Comparison of ENCODE assay signal across 19 cellular contexts in the genomic region with DNA sequence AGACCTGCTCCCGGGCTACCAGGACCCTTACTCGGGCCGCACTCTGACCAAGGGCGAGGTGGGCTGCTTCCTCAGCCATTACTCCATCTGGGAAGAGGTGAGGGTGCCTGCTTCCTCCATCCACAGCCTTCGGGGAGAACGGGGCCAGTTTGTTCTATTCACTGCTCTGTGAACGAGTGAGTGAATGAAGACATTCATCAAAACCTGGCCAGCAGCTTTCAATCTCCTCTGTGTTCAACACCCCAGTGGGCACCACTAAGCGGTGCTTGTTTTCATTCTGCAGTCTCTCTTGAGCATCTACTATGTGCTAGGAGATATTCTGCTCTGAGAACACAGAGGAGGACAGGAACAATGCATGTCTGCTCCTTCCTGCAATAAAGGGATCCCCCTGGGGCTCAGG.
"Had no signal": no experiment of that assay in that cellular context is flagged by ENCODE, and none has a peak within 500 bp of the region (broad histone marks: within the 10 kb centered on the region; RNA-seq: fewer than 3 reads in every experiment).

No MANE protein-coding gene starts in this region.

- H3K27me3 Mint-ChIP-seq: effector memory CD8-positive, alpha-beta T cell had no signal

- H3K4me1 Mint-ChIP-seq: immature natural killer cell, nephron had no signal

- H3K9me3 ChIP-seq: esophagus muscularis mucosa, gastrocnemius medialis, left ventricle myocardium inferior, lower lobe of right lung, stomach, suprapubic skin, tibial artery had no signal

- H3K27ac ChIP-seq: epithelial cell of prostate, esophagus muscularis mucosa, gastrocnemius medialis, left ventricle myocardium inferior, lower lobe of right lung, stomach, suprapubic skin, tibial artery had no signal

- DNase-seq: central memory CD4-positive, alpha-beta T cell; effector memory CD8-positive, alpha-beta T cell; gastrocnemius medialis; immature natural killer cell; left cardiac atrium; left ventricle myocardium inferior; lower lobe of right lung; mesenchymal stem cell; midbrain; right cardiac atrium; small intestine; stimulated activated CD4-positive, alpha-beta T cell treated with anti-CD3 and anti-CD28 coated beads, Interleukin-12 subunit alpha, Interleukin-12 subunit beta, amount 100 ng/mL, for 4 hours; stimulated activated naive CD4-positive, alpha-beta T cell; stomach; tibial artery had no signal

- H3K4me3 ChIP-seq: esophagus muscularis mucosa, gastrocnemius medialis, left ventricle myocardium inferior, lower lobe of right lung, stomach, suprapubic skin, tibial artery had no signal

- H3K9me3 Mint-ChIP-seq: effector memory CD8-positive, alpha-beta T cell; immature natural killer cell; nephron had no signal

- H3K4me3 Mint-ChIP-seq: effector memory CD8-positive, alpha-beta T cell; immature natural killer cell; nephron had no signal

- ATAC-seq: effector memory CD8-positive, alpha-beta T cell; gastrocnemius medialis; left cardiac atrium; lower lobe of right lung; right cardiac atrium had no signal

- H3K27me3 ChIP-seq: esophagus muscularis mucosa, gastrocnemius medialis, stomach, suprapubic skin, tibial artery had no signal

- H3K36me3 ChIP-seq: gastrocnemius medialis, left ventricle myocardium inferior, lower lobe of right lung had no signal

- H3K27ac Mint-ChIP-seq: effector memory CD8-positive, alpha-beta T cell; immature natural killer cell; nephron had no signal

- H3K4me1 ChIP-seq: esophagus muscularis mucosa, gastrocnemius medialis, left ventricle myocardium inferior, lower lobe of right lung, stomach, suprapubic skin, tibial artery had no signal
